8 cellular contexts compared by ENCODE assay signal in genomic region chr2:157838442-157839161, GRCh38. TPM values are rescaled to one million over a fixed set of nuclear protein-coding genes. Genes with fewer than 3 reads are reported as not detected.
A peak's percentile ranks its signal among the peaks of the same experiment; 100 is the strongest.
DNase-seq lines count a peak whose midpoint lies in the region; ATAC-seq and TF ChIP-seq lines count a peak whose summit lies in the region.

No MANE protein-coding gene starts in this region.

- peaks cover 23% of the 10 kb centered on the region for H3K79me1 ChIP-seq in mesendoderm (ENCODE audit: low read length)

- peaks cover 43 to 57% of the 10 kb centered on the region in 2 donors for H3K4me1 ChIP-seq in duodenal mucosa (ENCODE audit: control insufficient read depth in 1 of 2, insufficient read depth in 2 of 2, low read length in 2 of 2)
- peaks cover 32% of the 10 kb centered on the region for H3K4me1 ChIP-seq in mesendoderm (ENCODE audit: control insufficient read depth, low read depth, low read length)

- H3K18ac ChIP-seq in mesendoderm (ENCODE audit: low read length), result peak overlapping the region; percentile 23

- H3K4me2 ChIP-seq in mesendoderm (ENCODE audit: low read length), result no peak overlapping the region

- H3K27me3 ChIP-seq in duodenal mucosa (ENCODE audit: control insufficient read depth in 1 of 2, insufficient read depth in 2 of 2, low read length in 2 of 2), result no peaks in the 10 kb centered on the region
- no peaks in the 10 kb centered on the region for H3K27me3 ChIP-seq in mesendoderm (ENCODE audit: insufficient read depth, low read length, poor library complexity)

- no peaks in the 10 kb centered on the region for H3K9me3 ChIP-seq in duodenal mucosa (ENCODE audit: control insufficient read depth in 1 of 2, low read length in 2 of 2)

- H3K27me3 Mint-ChIP-seq in type B pancreatic cell, result no peaks in the 10 kb centered on the region

- no peaks in the 10 kb centered on the region for H3K36me3 Mint-ChIP-seq in type B pancreatic cell

- peak overlapping the region; percentile 87 for H3K27ac Mint-ChIP-seq in type B pancreatic cell

- no peak overlapping the region for H2AK5ac ChIP-seq in mesendoderm (ENCODE audit: low read length)

- H3K27ac ChIP-seq in duodenal mucosa (ENCODE audit: low read depth, low read length), result no peak overlapping the region
- peak overlapping the region; percentile 20 for H3K27ac ChIP-seq in mesendoderm (ENCODE audit: low read depth, low read length)

- no peaks in the 10 kb centered on the region for H3K9me3 Mint-ChIP-seq in type B pancreatic cell

- H3K36me3 ChIP-seq in duodenal mucosa (ENCODE audit: control insufficient read depth in 1 of 2, insufficient read depth in 2 of 2, low read length in 2 of 2) (no peaks in the 10 kb centered on the region), mesendoderm (ENCODE audit: control insufficient read depth, insufficient read depth, low read length) (no peaks in the 10 kb centered on the region)

- H2BK15ac ChIP-seq in mesendoderm (replicated peaks; ENCODE audit: low read depth), result no peak overlapping the region

- H3K9ac ChIP-seq in duodenal mucosa (ENCODE audit: low read depth in 1 of 2, low read length in 2 of 2) (peak overlapping the region; percentile 19 to 23), mesendoderm (ENCODE audit: low read length) (peak overlapping the region; percentile 16)

- H3K4ac ChIP-seq in mesendoderm (ENCODE audit: low read depth, low read length), result no peak overlapping the region

- no peak overlapping the region for H4K5ac ChIP-seq in mesendoderm (ENCODE audit: low read length)

- no peak overlapping the region for H2BK5ac ChIP-seq in mesendoderm (ENCODE audit: low read length)

- peaks cover 51% of the 10 kb centered on the region for H3K4me1 Mint-ChIP-seq in type B pancreatic cell (ENCODE audit: unreplicated experiment)

- no peak overlapping the region for H3K56ac ChIP-seq in mesendoderm (ENCODE audit: low read length)

- H3K23ac ChIP-seq in mesendoderm (ENCODE audit: low read length), result no peak overlapping the region

- ATAC-seq in GM18519 (IDR thresholded peaks at IDR 0.05; ENCODE audit: low FRiP score, unreplicated experiment), result no peak

- TF ChIP-seq CTCF in type B pancreatic cell (conservative IDR thresholded peaks at IDR 0.05), result no peak

- H3K4me3 ChIP-seq in duodenal mucosa (ENCODE audit: low read depth in 1 of 2, low read length in 2 of 2), result peak overlapping the region; percentile 44 to 60
- no peak overlapping the region for H3K4me3 ChIP-seq in mesendoderm (ENCODE audit: low read length)

- H3K79me2 ChIP-seq in mesendoderm (ENCODE audit: control insufficient read depth, insufficient read depth, low read length), result peaks cover 23% of the 10 kb centered on the region

- no peak overlapping the region for H4K8ac ChIP-seq in mesendoderm (ENCODE audit: low read depth, low read length)

- no CpG with 5 or more reads among the region's 4 CpGs for WGBS in mesendoderm (ENCODE audit: extremely low coverage, insufficient coverage, low lambda C conversion rate)

- DNase-seq in COLO668 (lab: John Stamatoyannopoulos, UW; ENCODE audit: unreplicated experiment), result peak; percentile 71
- peak; percentile 91 for DNase-seq in Kasumi-1 (lab: John Stamatoyannopoulos, UW)
- DNase-seq in SK-N-DZ (ENCODE audit: low spot score), result peak; percentile 52
- peak; percentile 87 for DNase-seq in mesendoderm
- no peak for DNase-seq in type B pancreatic cell (ENCODE audit: extremely low spot score, unreplicated experiment)
- DNase-seq in midbrain (lab: John Stamatoyannopoulos, UW), result no peak

- peak overlapping the region; percentile 70 for H3K4me3 Mint-ChIP-seq in type B pancreatic cell

- no peak overlapping the region for H2BK120ac ChIP-seq in mesendoderm (ENCODE audit: low read depth, low read length)

RNA-seq across cellular contexts. Expression of gene ACVR1, which starts 37.5 kb away (rescaled TPM):
- polyA plus RNA-seq in SK-N-DZ (2014; cell fraction: cytosol; rRNA removed), result 4.3 and 5.4 TPM in 2 replicates
- polyA plus RNA-seq in SK-N-DZ (2014; cell fraction: nucleus; rRNA removed), result 8.6 and 9.7 TPM in 2 replicates
- 8.4 TPM for polyA plus RNA-seq in mesendoderm (2013, experiment 1 of 2)
- 8.1 TPM for polyA plus RNA-seq in mesendoderm (2013, experiment 2 of 2)
- 13.1 and 14.3 TPM in 2 replicates for total RNA-seq in type B pancreatic cell (ENCODE audit: low replicate concordance)

Comparison
In these comparisons a context has a peak if more than half of its experiments do, and no peak if none do; other contexts are left out.
1. DNase-seq: peak in COLO668 (single experiment), Kasumi-1 (2 of 2), SK-N-DZ (single experiment) and mesendoderm (single experiment); none in type B pancreatic cell (single experiment) and midbrain (single experiment).